19 cellular contexts compared by ENCODE assay signal in the genomic region with DNA sequence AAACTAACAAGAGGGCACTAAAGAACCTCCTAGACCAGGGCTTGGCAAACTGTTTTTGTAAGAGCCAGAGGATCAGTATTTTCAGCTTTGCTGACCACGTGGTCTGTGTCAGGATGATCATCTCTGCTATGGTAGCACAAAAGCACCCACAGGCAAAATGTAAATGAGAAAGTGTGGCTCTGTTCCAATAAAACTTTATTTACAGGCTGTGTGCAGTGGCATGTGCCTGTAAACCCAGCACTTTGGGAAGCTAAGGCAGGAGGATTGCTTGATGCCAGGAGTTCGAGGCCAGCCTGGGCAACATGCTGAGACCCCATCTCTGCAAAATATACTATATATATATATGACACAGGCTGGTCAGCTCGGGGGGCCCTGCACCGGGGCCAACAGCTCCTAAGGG. TPM values are rescaled to one million over a fixed set of nuclear protein-coding genes. Genes with fewer than 3 reads are reported as not detected.
A peak's percentile ranks its signal among the peaks of the same experiment; 100 is the strongest.
DNase-seq lines count a peak whose midpoint lies in the region; ATAC-seq lines count a peak whose summit lies in the region.
"Had no signal": no experiment of that assay in that cellular context is flagged by ENCODE, and none has a peak within 500 bp of the region (broad histone marks: within the 10 kb centered on the region; RNA-seq: fewer than 3 reads in every experiment).

No MANE protein-coding gene starts in this region.

- ATAC-seq in central memory CD8-positive, alpha-beta T cell (replicated peaks; ENCODE audit: extremely low read depth, poor library complexity, severe bottlenecking): no peak
- ATAC-seq in GM21576 (IDR thresholded peaks at IDR 0.05; ENCODE audit: unreplicated experiment) (no peak), GM18861 (IDR thresholded peaks at IDR 0.05; ENCODE audit: unreplicated experiment) (no peak)
- ATAC-seq: Right ventricle myocardium inferior had no signal

- peak overlapping the region in 4 of 7 donors; percentile 53 to 81 (median 68) for H3K27ac Mint-ChIP-seq in CD4-positive, alpha-beta memory T cell
- peak overlapping the region; percentile 59 for H3K27ac Mint-ChIP-seq in central memory CD8-positive, alpha-beta T cell (ENCODE audit: low read depth)

- no peak overlapping the region for H3K4me3 ChIP-seq in BLaER1
- no peak overlapping the region for H3K4me3 ChIP-seq in CD4-positive, alpha-beta memory T cell (ENCODE audit: low read length in 2 of 2)
- H3K4me3 ChIP-seq: MG63, SJSA1 had no signal

- H3K9me3 Mint-ChIP-seq in CD4-positive, alpha-beta memory T cell: no peaks in the 10 kb centered on the region
- no peaks in the 10 kb centered on the region for H3K9me3 Mint-ChIP-seq in central memory CD8-positive, alpha-beta T cell
- H3K9me3 Mint-ChIP-seq: CD8-positive, alpha-beta memory T cell had no signal

- peaks cover 100% of the 10 kb centered on the region for H3K36me3 ChIP-seq in BLaER1
- peaks cover 56% of the 10 kb centered on the region for H3K36me3 ChIP-seq in CD4-positive, alpha-beta memory T cell (ENCODE audit: insufficient read depth, low read length)

- H3K4me1 Mint-ChIP-seq in CD4-positive, alpha-beta memory T cell: peaks cover 0 to 3% (median under 1%) of the 10 kb centered on the region in 4 donors
- H3K4me1 Mint-ChIP-seq in central memory CD8-positive, alpha-beta T cell: no peaks in the 10 kb centered on the region

- peak overlapping the region; percentile 66 for H3K4me2 ChIP-seq in BLaER1

- H3K27ac ChIP-seq in BLaER1: peak overlapping the region; percentile 45; the same call in 1 of the 2 replicates
- H3K27ac ChIP-seq in CD4-positive, alpha-beta memory T cell (ENCODE audit: low read depth, low read length): no peak overlapping the region
- H3K27ac ChIP-seq: SJSA1 had no signal

- POLR2A ChIA-PET in CD4-positive, alpha-beta memory T cell (lab: Charles Lee; ENCODE audit: partially characterized antibody): interaction anchor here (1.7 kb wide), 1 partner anchor 20 kb away, joined by 3 read pairs; no protein-coding TSS in a partner anchor

- DNase-seq in CD4-positive, alpha-beta memory T cell: no peak
- no peak for DNase-seq in central memory CD8-positive, alpha-beta T cell (ENCODE audit: low spot score in 2 of 2)
- DNase-seq: ACHN; C1 segment of cervical spinal cord; Calu3; CD8-positive, alpha-beta memory T cell; DMS153; MG63; NCI-H1417; NCI-H1694 treated with DMSO at 0.1 percent for 48 hours; NCI-H2081 treated with DMSO at 0.1 percent for 48 hours; NCI-H2171 treated with DMSO at 0.1 percent for 48 hours; NCI-H526; OCI-M1 had no signal

- no peaks in the 10 kb centered on the region for H3K27me3 Mint-ChIP-seq in CD4-positive, alpha-beta memory T cell
- no peaks in the 10 kb centered on the region for H3K27me3 Mint-ChIP-seq in central memory CD8-positive, alpha-beta T cell
- H3K27me3 Mint-ChIP-seq: CD8-positive, alpha-beta memory T cell had no signal

- H3K9me3 ChIP-seq in BLaER1: no peaks in the 10 kb centered on the region
- H3K9me3 ChIP-seq in CD4-positive, alpha-beta memory T cell (ENCODE audit: control insufficient read depth in 1 of 2, low read length in 2 of 2): no peaks in the 10 kb centered on the region
- H3K9me3 ChIP-seq: MG63, SJSA1 had no signal

- peak overlapping the region; percentile 50; the same call in 1 of the 2 replicates for H3K9ac ChIP-seq in BLaER1

- H4K20me1 ChIP-seq in BLaER1: peaks cover 69% of the 10 kb centered on the region

- no peak overlapping the region for H3K4me3 Mint-ChIP-seq in CD4-positive, alpha-beta memory T cell
- H3K4me3 Mint-ChIP-seq in central memory CD8-positive, alpha-beta T cell: no peak overlapping the region
- H3K4me3 Mint-ChIP-seq: CD8-positive, alpha-beta memory T cell had no signal

- H3K4me1 ChIP-seq in BLaER1: peaks cover 30% of the 10 kb centered on the region
- no peaks in the 10 kb centered on the region for H3K4me1 ChIP-seq in CD4-positive, alpha-beta memory T cell (ENCODE audit: insufficient read depth, low read length)
- H3K4me1 ChIP-seq: SJSA1 had no signal

- CTCF ChIA-PET in CD4-positive, alpha-beta memory T cell (lab: Charles Lee; ENCODE audit: partially characterized antibody): no interaction called here

- intact Hi-C loops in CD4-positive, alpha-beta memory T cell (cut with micrococcal nuclease): no loop called here

- H3K27me3 ChIP-seq in BLaER1: no peaks in the 10 kb centered on the region
- no peaks in the 10 kb centered on the region for H3K27me3 ChIP-seq in CD4-positive, alpha-beta memory T cell (ENCODE audit: insufficient read depth, low read length)
- H3K27me3 ChIP-seq: MG63, SJSA1 had no signal

- H3K36me3 Mint-ChIP-seq in CD4-positive, alpha-beta memory T cell: peaks cover 42 to 63% of the 10 kb centered on the region in 2 donors
- peaks cover 73% of the 10 kb centered on the region for H3K36me3 Mint-ChIP-seq in central memory CD8-positive, alpha-beta T cell (ENCODE audit: insufficient read depth)

RNA-seq across cellular contexts. Expression of gene DNMT1, which starts 31.2 kb away (rescaled TPM):
- 100 to 1,000 TPM; 208 to 250 TPM for total RNA-seq in CD4-positive, alpha-beta memory T cell
- polyA plus RNA-seq in CD4-positive, alpha-beta memory T cell: 100 to 1,000 TPM in 1 of 2 donors, 10 to 100 TPM in 1; 53.5 to 166 TPM

RNA-seq across cellular contexts. Expression of gene EIF3G, which starts 43.9 kb away (rescaled TPM):
- 100 to 1,000 TPM; 306 to 315 TPM for total RNA-seq in CD4-positive, alpha-beta memory T cell
- polyA plus RNA-seq in CD4-positive, alpha-beta memory T cell: 100 to 1,000 TPM; 226 to 239 TPM

RNA-seq across cellular contexts. Expression of gene P2RY11, which starts 52.1 kb away (rescaled TPM):
- 10 to 100 TPM; 42.6 to 49.7 TPM for total RNA-seq in CD4-positive, alpha-beta memory T cell
- polyA plus RNA-seq in CD4-positive, alpha-beta memory T cell: 1 to 10 TPM in 1 of 2 donors, under 1 TPM in 1; 0.24 to 4.7 TPM

RNA-seq across cellular contexts. Expression of gene PPAN, which starts 57.4 kb away (rescaled TPM):
- 100 to 1,000 TPM in 1 of 2 experiments, 10 to 100 TPM in 1; 92.5 to 102 TPM for total RNA-seq in CD4-positive, alpha-beta memory T cell
- polyA plus RNA-seq in CD4-positive, alpha-beta memory T cell: 10 to 100 TPM; 14.5 to 51.1 TPM
